In genomic region chr1:20712210-20712577, GRCh38 we compare ENCODE assay signal across 25 cellular contexts. TPM values are rescaled to one million over a fixed set of nuclear protein-coding genes. Genes with fewer than 3 reads are reported as not detected.
DNase-seq lines count a peak whose midpoint lies in the region; ATAC-seq and TF ChIP-seq lines count a peak whose summit lies in the region.
"Had no signal": no experiment of that assay in that cellular context is flagged by ENCODE, and none has a peak within 500 bp of the region (broad histone marks: within the 10 kb centered on the region; RNA-seq: fewer than 3 reads in every experiment).

No MANE protein-coding gene starts in this region.

- H3K4me3 ChIP-seq in WERI-Rb-1 (ENCODE audit: low read depth, low read length) (no peak overlapping the region), spleen (no peak overlapping the region)
- H3K4me3 ChIP-seq: BLaER1 treated with 17β-estradiol and CSF1 and Interleukin-3, amounts not matched to agents 10 nM and 100 nM; ovary; SK-N-MC had no signal

- H3K4me3 Mint-ChIP-seq in activated naive CD8-positive, alpha-beta T cell treated with anti-CD3 and anti-CD28 coated beads, Interleukin-2, amount 10 ng/mL, durations not matched to agents 7 days and 5 days, result no peak overlapping the region
- no peak overlapping the region for H3K4me3 Mint-ChIP-seq in activated naive CD8-positive, alpha-beta T cell treated with anti-CD3 and anti-CD28 coated beads for 36 hours
- H3K4me3 Mint-ChIP-seq: natural killer cell; T-helper 1 cell treated with Interleukin-12 subunit alpha and Interleukin-12 subunit beta and Interleukin-4 antibody, amounts not matched to agents 30 μg/mL and 1 μg/mL, for 36 hours had no signal

- 84 to 97% (median 88%) methylated on average over 6 of the region's 6 CpGs for WGBS in spleen, 5 donors

- peak; percentile 14 for ATAC-seq in activated naive CD8-positive, alpha-beta T cell treated with anti-CD3 and anti-CD28 coated beads, Interleukin-2, amount 10 ng/mL, durations not matched to agents 7 days and 5 days (ENCODE audit: low read depth)
- ATAC-seq: activated CD4-positive, CD25-positive, alpha-beta regulatory T cell treated with anti-CD3 and anti-CD28 coated beads, Interleukin-2, amount 50 U/mL, for 24 hours; natural killer cell had no signal

- CTCF ChIA-PET in RWPE1 (lab: Yijun Ruan, JAX), result no interaction called here

- H3K9me3 ChIP-seq in WERI-Rb-1 (ENCODE audit: severe bottlenecking), result no peaks in the 10 kb centered on the region
- H3K9me3 ChIP-seq in spleen, result no peaks in the 10 kb centered on the region
- H3K9me3 ChIP-seq: BLaER1 treated with 17β-estradiol and CSF1 and Interleukin-3, amounts not matched to agents 10 nM and 100 nM; ovary had no signal

- no peaks in the 10 kb centered on the region for H3K36me3 Mint-ChIP-seq in activated naive CD8-positive, alpha-beta T cell treated with anti-CD3 and anti-CD28 coated beads, Interleukin-2, amount 10 ng/mL, durations not matched to agents 7 days and 5 days
- no peaks in the 10 kb centered on the region for H3K36me3 Mint-ChIP-seq in activated naive CD8-positive, alpha-beta T cell treated with anti-CD3 and anti-CD28 coated beads for 36 hours
- H3K36me3 Mint-ChIP-seq: natural killer cell had no signal

- intact Hi-C loops in head of caudate nucleus (cut with DNase I), result no loop called here
- intact Hi-C loops in spleen (cut with DNase I; ENCODE audit: low total_unique reads), result no loop called here

- H3K27ac ChIP-seq in WERI-Rb-1 (peak overlapping the region; percentile 37; the same call in 1 of the 2 replicates), RWPE1 (no peak overlapping the region), spleen (no peak overlapping the region)
- H3K27ac ChIP-seq: ovary, SK-N-MC had no signal

- POLR2A ChIA-PET in activated naive CD8-positive, alpha-beta T cell treated with anti-CD3 and anti-CD28 coated beads, Interleukin-2, amount 10 ng/mL, durations not matched to agents 7 days and 5 days (lab: Charles Lee), result no interaction called here
- POLR2A ChIA-PET in RWPE1 (lab: Yijun Ruan, JAX; ENCODE audit: low non-redundant PET), result no interaction called here

- no peak overlapping the region for H3K27ac Mint-ChIP-seq in activated naive CD8-positive, alpha-beta T cell treated with anti-CD3 and anti-CD28 coated beads, Interleukin-2, amount 10 ng/mL, durations not matched to agents 7 days and 5 days
- no peak overlapping the region for H3K27ac Mint-ChIP-seq in activated naive CD8-positive, alpha-beta T cell treated with anti-CD3 and anti-CD28 coated beads for 36 hours
- H3K27ac Mint-ChIP-seq: natural killer cell; T-helper 1 cell treated with Interleukin-12 subunit alpha and Interleukin-12 subunit beta and Interleukin-4 antibody, amounts not matched to agents 30 μg/mL and 1 μg/mL, for 36 hours had no signal

- no peaks in the 10 kb centered on the region for H3K9me3 Mint-ChIP-seq in activated naive CD8-positive, alpha-beta T cell treated with anti-CD3 and anti-CD28 coated beads, Interleukin-2, amount 10 ng/mL, durations not matched to agents 7 days and 5 days
- no peaks in the 10 kb centered on the region for H3K9me3 Mint-ChIP-seq in activated naive CD8-positive, alpha-beta T cell treated with anti-CD3 and anti-CD28 coated beads for 36 hours
- H3K9me3 Mint-ChIP-seq: natural killer cell; T-helper 1 cell treated with Interleukin-12 subunit alpha and Interleukin-12 subunit beta and Interleukin-4 antibody, amounts not matched to agents 30 μg/mL and 1 μg/mL, for 36 hours had no signal

- TF ChIP-seq CTCF in WERI-Rb-1 (IDR thresholded peaks at IDR 0.05; ENCODE audit: low read depth, low read length), result no peak
- no peak for TF ChIP-seq CTCF in RWPE1 (conservative IDR thresholded peaks at IDR 0.05; ENCODE audit: low read depth)
- no peak for TF ChIP-seq CTCF in spleen (IDR thresholded peaks at IDR 0.05 in 8 of 11, conservative IDR thresholded peaks at IDR 0.05 in 3 of 11)

- H3K4me1 ChIP-seq in spleen, result peaks cover 0 to 9% (median 5%) of the 10 kb centered on the region in 6 donors

- DNase-seq in activated naive CD8-positive, alpha-beta T cell treated with anti-CD3 and anti-CD28 coated beads, Interleukin-2, amount 10 ng/mL, durations not matched to agents 7 days and 5 days, result no peak
- DNase-seq in activated naive CD8-positive, alpha-beta T cell treated with anti-CD3 and anti-CD28 coated beads for 36 hours, result no peak
- DNase-seq in WERI-Rb-1, result no peak
- DNase-seq in head of caudate nucleus, result peak in 40 of 42 donors; percentile 35 to 93 (median 67)
- no peak for DNase-seq in RWPE1 (ENCODE audit: low spot score)
- no peak for DNase-seq in islet precursor cell
- DNase-seq in spleen, result no peak
- DNase-seq: activated CD4-positive, alpha-beta T cell treated with anti-CD3 and anti-CD28 coated beads, Interleukin-2, amount 50 U/mL, for 48 hours; cerebellar nuclear complex; DMS79; GF-D8; midbrain; natural killer cell; NCI-H1048; NCI-H187; NCI-H226; NCI-H774; ovary; small intestine; stimulated activated CD4-positive, alpha-beta T cell treated with anti-CD3 and anti-CD28 coated beads, Interleukin-2, amount 100 ng/mL, for 24 hours; trophoblast cell had no signal

- no peaks in the 10 kb centered on the region for H3K27me3 ChIP-seq in WERI-Rb-1 (ENCODE audit: insufficient read depth, low read depth, severe bottlenecking)
- H3K27me3 ChIP-seq in spleen (replicated peaks in 1 of 7), result peaks cover 0 to 27% (median 13%) of the 10 kb centered on the region in 7 donors
- H3K27me3 ChIP-seq: ovary had no signal

- peaks cover 21% of the 10 kb centered on the region for H3K27me3 Mint-ChIP-seq in activated naive CD8-positive, alpha-beta T cell treated with anti-CD3 and anti-CD28 coated beads, Interleukin-2, amount 10 ng/mL, durations not matched to agents 7 days and 5 days
- H3K27me3 Mint-ChIP-seq in activated naive CD8-positive, alpha-beta T cell treated with anti-CD3 and anti-CD28 coated beads for 36 hours, result peaks cover 23% of the 10 kb centered on the region

- H3K36me3 ChIP-seq in WERI-Rb-1 (no peaks in the 10 kb centered on the region), spleen (no peaks in the 10 kb centered on the region)
- H3K36me3 ChIP-seq: BLaER1 treated with 17β-estradiol and CSF1 and Interleukin-3, amounts not matched to agents 10 nM and 100 nM; ovary had no signal

- no peak for TF ChIP-seq POLR2A in spleen (IDR thresholded peaks at IDR 0.05)

- H3K4me1 Mint-ChIP-seq in activated naive CD8-positive, alpha-beta T cell treated with anti-CD3 and anti-CD28 coated beads, Interleukin-2, amount 10 ng/mL, durations not matched to agents 7 days and 5 days, result peaks cover 2% of the 10 kb centered on the region
- H3K4me1 Mint-ChIP-seq in activated naive CD8-positive, alpha-beta T cell treated with anti-CD3 and anti-CD28 coated beads for 36 hours, result no peaks in the 10 kb centered on the region

RNA-seq across cellular contexts. Expression of gene KIF17, which starts 5.6 kb away (rescaled TPM):
- total RNA-seq in activated naive CD8-positive, alpha-beta T cell treated with anti-CD3 and anti-CD28 coated beads, Interleukin-2, amount 10 ng/mL, durations not matched to agents 7 days and 5 days, result not detected
- total RNA-seq in activated naive CD8-positive, alpha-beta T cell treated with anti-CD3 and anti-CD28 coated beads for 36 hours, result under 1 TPM in 1 of 2 experiments, not detected in 1; 0.16 TPM
- total RNA-seq in spleen, result 10 to 100 TPM; 15.4 to 82.2 (median 57.6) TPM
- polyA plus RNA-seq in spleen, result 10 to 100 TPM in 1 of 3 donors, 1 to 10 TPM in 2; 8.3 to 41.4 (median 8.7) TPM
- total RNA-seq: natural killer cell had no signal

RNA-seq across cellular contexts. Expression of gene SH2D5, which starts 20.3 kb away (rescaled TPM):
- total RNA-seq in activated naive CD8-positive, alpha-beta T cell treated with anti-CD3 and anti-CD28 coated beads, Interleukin-2, amount 10 ng/mL, durations not matched to agents 7 days and 5 days, result under 1 TPM; 0.11 to 0.14 TPM
- 1 to 10 TPM; 2.7 to 2.8 TPM for total RNA-seq in activated naive CD8-positive, alpha-beta T cell treated with anti-CD3 and anti-CD28 coated beads for 36 hours
- total RNA-seq in spleen, result under 1 TPM in 2 of 7 donors, not detected in 5; 0.10 to 0.22 TPM
- polyA plus RNA-seq in spleen, result under 1 TPM; 0.02 to 0.05 (median 0.03) TPM
- total RNA-seq: natural killer cell had no signal

RNA-seq across cellular contexts. Expression of gene DDOST, which starts 51.0 kb away (rescaled TPM):
- 100 to 1,000 TPM; 131 to 134 TPM for total RNA-seq in activated naive CD8-positive, alpha-beta T cell treated with anti-CD3 and anti-CD28 coated beads, Interleukin-2, amount 10 ng/mL, durations not matched to agents 7 days and 5 days
- 100 to 1,000 TPM; 156 to 164 TPM for total RNA-seq in activated naive CD8-positive, alpha-beta T cell treated with anti-CD3 and anti-CD28 coated beads for 36 hours
- total RNA-seq in spleen, result 100 to 1,000 TPM; 121 to 194 (median 163) TPM
- polyA plus RNA-seq in spleen, result 100 to 1,000 TPM; 107 to 139 (median 114) TPM

Comparison
In these comparisons a context has a peak if more than half of its experiments do, and no peak if none do; other contexts are left out.
1. DNase-seq: peak in head of caudate nucleus (40 of 42); none in activated naive CD8-positive, alpha-beta T cell treated with anti-CD3 and anti-CD28 coated beads, Interleukin-2, amount 10 ng/mL, durations not matched to agents 7 days and 5 days (single experiment), activated naive CD8-positive, alpha-beta T cell treated with anti-CD3 and anti-CD28 coated beads for 36 hours (single experiment), WERI-Rb-1 (single experiment), RWPE1 (single experiment), islet precursor cell (single experiment) and spleen (single experiment).
2. RNA of gene KIF17, which starts 5.6 kb away (total RNA-seq): 15.4 to 82.2 TPM in spleen; not detected in activated naive CD8-positive, alpha-beta T cell treated with anti-CD3 and anti-CD28 coated beads, Interleukin-2, amount 10 ng/mL, durations not matched to agents 7 days and 5 days and 0.16 TPM in activated naive CD8-positive, alpha-beta T cell treated with anti-CD3 and anti-CD28 coated beads for 36 hours; every median in the first group is over 10 times any median in the second.